In genomic region chr13:72346716-72347115, GRCh38 we compare ENCODE assay signal across 1 cellular context.
TF ChIP-seq lines count a peak whose summit lies in the region.

No MANE protein-coding gene starts in this region.

TF ChIP-seq in HepG2, 621 proteins besides CTCF, POLR2A, EP300 and RAD21 (continued from another document):
- TF ChIP-seq ZNF280D (CRISPR knock-in tag; IDR thresholded peaks at IDR 0.05) = peak; percentile 47; the same call in 1 of the 2 replicates
- no peak for TF ChIP-seq NRL (CRISPR knock-in tag; IDR thresholded peaks at IDR 0.05; ENCODE audit: borderline replicate concordance)
- TF ChIP-seq FOXJ3 (CRISPR knock-in tag; IDR thresholded peaks at IDR 0.05; ENCODE audit: borderline replicate concordance) = peak; percentile 59; the same call in 1 of the 2 replicates
- no peak for TF ChIP-seq AGO1 (IDR thresholded peaks at IDR 0.05; ENCODE audit: low read depth, low read length, poor library complexity, severe bottlenecking)
- TF ChIP-seq POGZ (CRISPR knock-in tag; IDR thresholded peaks at IDR 0.05) = 0 out of 2 replicates have a peak, but pooled peaks have one; percentile 14
- TF ChIP-seq MED1 (CRISPR knock-in tag; IDR thresholded peaks at IDR 0.05) = peak; percentile 63
- peak; percentile 34; the same call in 1 of the 2 replicates for TF ChIP-seq RCOR2 (CRISPR knock-in tag; IDR thresholded peaks at IDR 0.05)
- peak; percentile 64; the same call in 1 of the 2 replicates for TF ChIP-seq SOX5 (CRISPR knock-in tag; IDR thresholded peaks at IDR 0.05; ENCODE audit: borderline replicate concordance)
- no peak for TF ChIP-seq SOX13 (IDR thresholded peaks at IDR 0.05)
- peak in 1 of 2 experiments; percentile 77; a peak in 2 of 4 replicates for TF ChIP-seq SOX13 (CRISPR knock-in tag; conservative IDR thresholded peaks at IDR 0.05 in 1 of 2, IDR thresholded peaks at IDR 0.05 in 1 of 2)
- TF ChIP-seq ISL2 (CRISPR knock-in tag; IDR thresholded peaks at IDR 0.05) = peak; percentile 61; the same call in 1 of the 2 replicates
- no peak for TF ChIP-seq ZNF639 (CRISPR knock-in tag; conservative IDR thresholded peaks at IDR 0.05)
- TF ChIP-seq FOXP4 (CRISPR knock-in tag; IDR thresholded peaks at IDR 0.05) = peak; percentile 56
- no peak for TF ChIP-seq ZNF670 (CRISPR knock-in tag; IDR thresholded peaks at IDR 0.05; ENCODE audit: borderline replicate concordance)
- TF ChIP-seq ZMYM4 (CRISPR knock-in tag; IDR thresholded peaks at IDR 0.05) = no peak
- 0 out of 2 replicates have a peak, but pooled peaks have one; percentile 36 for TF ChIP-seq PAXIP1 (CRISPR knock-in tag; conservative IDR thresholded peaks at IDR 0.05)
- peak; percentile 43 for TF ChIP-seq GATAD2A (CRISPR knock-in tag; IDR thresholded peaks at IDR 0.05)
- no peak for TF ChIP-seq FOSL2 (CRISPR knock-in tag; IDR thresholded peaks at IDR 0.05)
- TF ChIP-seq IKZF5 (CRISPR knock-in tag; IDR thresholded peaks at IDR 0.05) = peak; percentile 40; the same call in 1 of the 2 replicates
